ENCODE assay signal across 15 cellular contexts in genomic region chr11:114291381-114291780, GRCh38. TPM values are rescaled to one million over a fixed set of nuclear protein-coding genes. Genes with fewer than 3 reads are reported as not detected.
DNase-seq lines count a peak whose midpoint lies in the region; FAIRE-seq and TF ChIP-seq lines count a peak whose summit lies in the region.
"Had no signal": no experiment of that assay in that cellular context is flagged by ENCODE, and none has a peak within 500 bp of the region (broad histone marks: within the 10 kb centered on the region; RNA-seq: fewer than 3 reads in every experiment).

No MANE protein-coding gene starts in this region.

- FAIRE-seq in RCC 7860 (lab: Jason Lieb, UNC) (peak; percentile 59), GM19239 (lab: Jason Lieb, UNC) (no peak), GM12891 (lab: Jason Lieb, UNC) (no peak)
- FAIRE-seq: GM12892, keratinocyte had no signal

- H3K27me3 ChIP-seq in endocrine pancreas (ENCODE audit: control insufficient read depth, insufficient read depth, low read length) = no peaks in the 10 kb centered on the region

- peaks cover 9% of the 10 kb centered on the region for H3K4me1 ChIP-seq in endocrine pancreas (ENCODE audit: control insufficient read depth, insufficient read depth, low read length)

- no peaks in the 10 kb centered on the region for H3K9me3 ChIP-seq in endocrine pancreas (ENCODE audit: control insufficient read depth, low read length)

- peak overlapping the region; percentile 73 for H3K4me3 ChIP-seq in endocrine pancreas (ENCODE audit: control insufficient read depth, insufficient read depth, low read length)

- DNase-seq in AG20443 (ENCODE audit: low spot score) (peak; percentile 68), RCC 7860 (ENCODE audit: low spot score) (peak; percentile 72), renal cortical epithelial cell (ENCODE audit: low read depth) (peak; percentile 91), NCI-H526 treated with DMSO at 0.1 percent for 48 hours (lab: John Stamatoyannopoulos, UW) (no peak), NCI-H446 treated with DMSO at 0.1 percent for 48 hours (lab: John Stamatoyannopoulos, UW) (no peak), GM19239 (ENCODE audit: insufficient read length, low spot score) (no peak), GM12891 (ENCODE audit: insufficient read length, low spot score) (no peak)
- DNase-seq: amygdala, erythroblast, NCI-H1105 treated with DMSO at 0.1 percent for 48 hours had no signal

- no peaks in the 10 kb centered on the region for H3K36me3 ChIP-seq in endocrine pancreas (ENCODE audit: control insufficient read depth, insufficient read depth, low read length)

- H3K9ac ChIP-seq in endocrine pancreas (ENCODE audit: control insufficient read depth, insufficient read depth, low read length) = no peak overlapping the region

- TF ChIP-seq POLR2A in GM12891 (IDR thresholded peaks at IDR 0.05; ENCODE audit: low read depth, low read length) = no peak

TF ChIP-seq in GM12891, 5 proteins besides CTCF, POLR2A, EP300 and RAD21:
- TF ChIP-seq TAF1 (IDR thresholded peaks at IDR 0.05; ENCODE audit: low read depth, low read length) (no peak), PAX5 (IDR thresholded peaks at IDR 0.05; ENCODE audit: insufficient read depth, low read length, severe bottlenecking) (no peak), POLR2AphosphoS5 (IDR thresholded peaks at IDR 0.05; ENCODE audit: low read depth, low read length) (no peak), SPI1 (IDR thresholded peaks at IDR 0.05; ENCODE audit: low read depth, low read length) (no peak), POU2F2 (IDR thresholded peaks at IDR 0.05; ENCODE audit: low read depth, low read length) (no peak)
TF ChIP-seq in GM12891: peak in this region for 0.

RNA-seq across cellular contexts. Expression of gene NNMT, which starts 4.8 kb away (rescaled TPM):
- total RNA-seq in renal cortical epithelial cell = 1,571 and 2,593 TPM in 2 replicates
- polyA plus RNA-seq in GM12891 (2012; ENCODE audit: low read depth, missing spikeins) = not detected
- total RNA-seq: activated CD8-positive, alpha-beta memory T cell treated with anti-CD3 and anti-CD28 coated beads for 36 hours; temporal lobe had no signal

Comparison
In these comparisons a context has a peak if more than half of its experiments do, and no peak if none do; other contexts are left out.
1. DNase-seq: peak in AG20443 (single experiment), RCC 7860 (single experiment) and renal cortical epithelial cell (single experiment); none in NCI-H526 treated with DMSO at 0.1 percent for 48 hours (single experiment), NCI-H446 treated with DMSO at 0.1 percent for 48 hours (single experiment), GM19239 (single experiment) and GM12891 (single experiment).